9 cellular contexts compared by ENCODE assay signal in genomic region chr17:37483311-37484039, GRCh38. TPM values are rescaled to one million over a fixed set of nuclear protein-coding genes. Genes with fewer than 3 reads are reported as not detected.
DNase-seq lines count a peak whose midpoint lies in the region; ATAC-seq and TF ChIP-seq lines count a peak whose summit lies in the region.
"Had no signal": no experiment of that assay in that cellular context is flagged by ENCODE, and none has a peak within 500 bp of the region (broad histone marks: within the 10 kb centered on the region; RNA-seq: fewer than 3 reads in every experiment).

No MANE protein-coding gene starts in this region.

- TF ChIP-seq CTCF in activated CD8-positive, alpha-beta T cell treated with anti-CD3 and anti-CD28 coated beads for 36 hours (IDR thresholded peaks at IDR 0.05), result no peak
- TF ChIP-seq CTCF in transverse colon (IDR thresholded peaks at IDR 0.05), result no peak

- in situ Hi-C loops in transverse colon (cut with MboI; ENCODE audit: low pct_ligation_motif_present in 1 of 4, low pct_unique_long_range_greater_than_20kb in 1 of 4, low sequenced_read_pairs in 3 of 4), result no loop called here

- no peaks in the 10 kb centered on the region for H3K9me3 ChIP-seq in transverse colon

- intact Hi-C loops in activated CD8-positive, alpha-beta T cell treated with anti-CD3 and anti-CD28 coated beads for 36 hours (cut with micrococcal nuclease), result no loop called here
- intact Hi-C loops in transverse colon (cut with DNase I; ENCODE audit: low total_unique reads), result no loop called here

- TF ChIP-seq POLR2A in transverse colon (IDR thresholded peaks at IDR 0.05), result no peak

- no peak overlapping the region for H3K4me3 Mint-ChIP-seq in activated CD8-positive, alpha-beta T cell treated with anti-CD3 and anti-CD28 coated beads for 36 hours
- H3K4me3 Mint-ChIP-seq in activated CD8-positive, alpha-beta T cell treated with anti-CD3 and anti-CD28 coated beads, Interleukin-2, amount 10 ng/mL, durations not matched to agents 7 days and 5 days, result no peak overlapping the region
- H3K4me3 Mint-ChIP-seq: T-helper 1 cell treated with Interleukin-12 subunit alpha and Interleukin-12 subunit beta and Interleukin-4 antibody, amounts not matched to agents 30 μg/mL and 1 μg/mL, for 36 hours had no signal

- ATAC-seq in activated CD8-positive, alpha-beta T cell treated with anti-CD3 and anti-CD28 coated beads for 36 hours, result peak; percentile 52
- no peak for ATAC-seq in activated CD8-positive, alpha-beta T cell treated with anti-CD3 and anti-CD28 coated beads, Interleukin-2, amount 10 ng/mL, durations not matched to agents 7 days and 5 days
- ATAC-seq in HG03095 (IDR thresholded peaks at IDR 0.05; ENCODE audit: unreplicated experiment), result no peak
- ATAC-seq in GM21717 (IDR thresholded peaks at IDR 0.05; ENCODE audit: unreplicated experiment), result no peak

- H3K36me3 Mint-ChIP-seq in activated CD8-positive, alpha-beta T cell treated with anti-CD3 and anti-CD28 coated beads for 36 hours (ENCODE audit: low read depth), result peaks cover 9% of the 10 kb centered on the region
- peaks cover 12% of the 10 kb centered on the region for H3K36me3 Mint-ChIP-seq in activated CD8-positive, alpha-beta T cell treated with anti-CD3 and anti-CD28 coated beads, Interleukin-2, amount 10 ng/mL, durations not matched to agents 7 days and 5 days (ENCODE audit: low read depth)

- DNase-seq in activated CD8-positive, alpha-beta T cell treated with anti-CD3 and anti-CD28 coated beads for 36 hours, result no peak
- no peak for DNase-seq in activated CD8-positive, alpha-beta T cell treated with anti-CD3 and anti-CD28 coated beads, Interleukin-2, amount 10 ng/mL, durations not matched to agents 7 days and 5 days
- peak; percentile 93 for DNase-seq in foreskin melanocyte
- peak; percentile 19 for DNase-seq in transverse colon
- DNase-seq in stimulated activated CD4-positive, alpha-beta T cell treated with anti-CD3 and anti-CD28 coated beads, Interleukin-4, amount 100 ng/mL, for 4 hours, result no peak

- H3K27me3 Mint-ChIP-seq in activated CD8-positive, alpha-beta T cell treated with anti-CD3 and anti-CD28 coated beads for 36 hours, result no peaks in the 10 kb centered on the region
- no peaks in the 10 kb centered on the region for H3K27me3 Mint-ChIP-seq in activated CD8-positive, alpha-beta T cell treated with anti-CD3 and anti-CD28 coated beads, Interleukin-2, amount 10 ng/mL, durations not matched to agents 7 days and 5 days (ENCODE audit: low read depth)

- POLR2A ChIA-PET in activated CD8-positive, alpha-beta T cell treated with anti-CD3 and anti-CD28 coated beads for 36 hours (lab: Charles Lee), result interaction anchor here (1.3 kb wide), 1 partner anchor 53 kb away, joined by 5 read pairs; no protein-coding TSS in a partner anchor
- POLR2A ChIA-PET in activated CD8-positive, alpha-beta T cell treated with anti-CD3 and anti-CD28 coated beads, Interleukin-2, amount 10 ng/mL, durations not matched to agents 7 days and 5 days (lab: Charles Lee), result no interaction called here

- H3K9me3 Mint-ChIP-seq in activated CD8-positive, alpha-beta T cell treated with anti-CD3 and anti-CD28 coated beads for 36 hours, result no peaks in the 10 kb centered on the region
- no peaks in the 10 kb centered on the region for H3K9me3 Mint-ChIP-seq in activated CD8-positive, alpha-beta T cell treated with anti-CD3 and anti-CD28 coated beads, Interleukin-2, amount 10 ng/mL, durations not matched to agents 7 days and 5 days (ENCODE audit: insufficient read depth)
- H3K9me3 Mint-ChIP-seq: T-helper 1 cell treated with Interleukin-12 subunit alpha and Interleukin-12 subunit beta and Interleukin-4 antibody, amounts not matched to agents 30 μg/mL and 1 μg/mL, for 36 hours had no signal

- peak overlapping the region in 3 of 4 donors; percentile 4 to 27 (median 7) for H3K27ac ChIP-seq in transverse colon

- H3K27me3 ChIP-seq in transverse colon, result no peaks in the 10 kb centered on the region

- no peak overlapping the region for H3K4me3 ChIP-seq in transverse colon

- no peak overlapping the region for H3K27ac Mint-ChIP-seq in activated CD8-positive, alpha-beta T cell treated with anti-CD3 and anti-CD28 coated beads for 36 hours
- no peak overlapping the region for H3K27ac Mint-ChIP-seq in activated CD8-positive, alpha-beta T cell treated with anti-CD3 and anti-CD28 coated beads, Interleukin-2, amount 10 ng/mL, durations not matched to agents 7 days and 5 days
- H3K27ac Mint-ChIP-seq: T-helper 1 cell treated with Interleukin-12 subunit alpha and Interleukin-12 subunit beta and Interleukin-4 antibody, amounts not matched to agents 30 μg/mL and 1 μg/mL, for 36 hours had no signal

- WGBS in transverse colon (ENCODE audit: low coverage in 1 of 2), 2 donors, result 30 to 71% methylated on average over 2 to 5 of the region's 5 CpGs

- CTCF ChIA-PET in activated CD8-positive, alpha-beta T cell treated with anti-CD3 and anti-CD28 coated beads for 36 hours (lab: Charles Lee), result interaction anchor here (1.3 kb wide), 1 partner anchor 45 kb away, joined by 4 read pairs; no protein-coding TSS in a partner anchor
- CTCF ChIA-PET in activated CD8-positive, alpha-beta T cell treated with anti-CD3 and anti-CD28 coated beads, Interleukin-2, amount 10 ng/mL, durations not matched to agents 7 days and 5 days (lab: Charles Lee), result interaction anchor here (2.1 kb wide), 1 partner anchor 110 kb away, joined by 9 read pairs; no protein-coding TSS in a partner anchor

- H3K4me1 ChIP-seq in transverse colon, result peaks cover 0 to 8% (median 5%) of the 10 kb centered on the region in 4 donors

- peaks cover 0 to 12% (median 5%) of the 10 kb centered on the region in 4 donors for H3K36me3 ChIP-seq in transverse colon

- H3K4me1 Mint-ChIP-seq in activated CD8-positive, alpha-beta T cell treated with anti-CD3 and anti-CD28 coated beads for 36 hours (ENCODE audit: low read depth), result peaks cover 18% of the 10 kb centered on the region
- peaks cover 13% of the 10 kb centered on the region for H3K4me1 Mint-ChIP-seq in activated CD8-positive, alpha-beta T cell treated with anti-CD3 and anti-CD28 coated beads, Interleukin-2, amount 10 ng/mL, durations not matched to agents 7 days and 5 days (ENCODE audit: low read depth)

- TF ChIP-seq EP300 in transverse colon (IDR thresholded peaks at IDR 0.05; ENCODE audit: low read depth), result no peak

TF ChIP-seq in PFSK-1, 5 proteins besides CTCF, POLR2A, EP300 and RAD21:
- TF ChIP-seq FOXP2 (optimal IDR thresholded peaks at IDR 0.05; ENCODE audit: borderline replicate concordance, extremely low read depth, extremely low read length, insufficient read depth) (peak; percentile 96), TAF1 (IDR thresholded peaks at IDR 0.05; ENCODE audit: borderline replicate concordance, insufficient read depth, low read length) (no peak)

RNA-seq across cellular contexts. Expression of gene DUSP14, which starts 6.2 kb away (rescaled TPM):
- total RNA-seq in activated CD8-positive, alpha-beta T cell treated with anti-CD3 and anti-CD28 coated beads for 36 hours, result 10 to 100 TPM; 13.3 to 15.5 TPM
- total RNA-seq in activated CD8-positive, alpha-beta T cell treated with anti-CD3 and anti-CD28 coated beads, Interleukin-2, amount 10 ng/mL, durations not matched to agents 7 days and 5 days, result 10 to 100 TPM; 11.4 to 12.0 TPM
- 81.6 TPM for polyA plus RNA-seq in PFSK-1 (2012; ENCODE audit: insufficient read length, low read depth)
- 1 to 10 TPM; 1.6 to 3.8 (median 2.8) TPM for total RNA-seq in transverse colon

Comparison
In these comparisons a context has a peak if more than half of its experiments do, and no peak if none do; other contexts are left out.
1. DNase-seq: peak in foreskin melanocyte (single experiment) and transverse colon (single experiment); none in activated CD8-positive, alpha-beta T cell treated with anti-CD3 and anti-CD28 coated beads for 36 hours (single experiment), activated CD8-positive, alpha-beta T cell treated with anti-CD3 and anti-CD28 coated beads, Interleukin-2, amount 10 ng/mL, durations not matched to agents 7 days and 5 days (single experiment) and stimulated activated CD4-positive, alpha-beta T cell treated with anti-CD3 and anti-CD28 coated beads, Interleukin-4, amount 100 ng/mL, for 4 hours (0 of 2).